In genomic region chrX:12583543-12583942, GRCh38 we compare ENCODE assay signal across 29 cellular contexts.
"Had no signal": no experiment of that assay in that cellular context is flagged by ENCODE, and none has a peak within 500 bp of the region (broad histone marks: within the 10 kb centered on the region; RNA-seq: fewer than 3 reads in every experiment).

No MANE protein-coding gene starts in this region.

- FAIRE-seq: frontal cortex had no signal

- H3K27me3 ChIP-seq: ascending aorta, cardiac muscle cell had no signal

- DNase-seq: activated CD4-positive, alpha-beta T cell treated with anti-CD3 and anti-CD28 coated beads for 1 hour; activated CD4-positive, alpha-beta T cell treated with anti-CD3 and anti-CD28 coated beads for 48 hours; activated CD4-positive, alpha-beta T cell treated with anti-CD3 and anti-CD28 coated beads, Interleukin-2, amount 50 U/mL, for 1 hour; activated CD4-positive, alpha-beta T cell treated with anti-CD3 and anti-CD28 coated beads, Interleukin-2, amount 50 U/mL, for 48 hours; activated CD8-positive, alpha-beta memory T cell treated with anti-CD3 and anti-CD28 coated beads for 24 hours; activated CD8-positive, alpha-beta T cell treated with anti-CD3 and anti-CD28 coated beads for 36 hours; activated effector memory CD4-positive, alpha-beta T cell treated with Interleukin-2 at 50 U/mL for 16 hours; activated naive CD4-positive, alpha-beta T cell; activated naive CD4-positive, alpha-beta T cell treated with anti-CD3 and anti-CD28 coated beads, Interleukin-2, amount 10 ng/mL, durations not matched to agents 7 days and 5 days; activated naive CD8-positive, alpha-beta T cell treated with anti-CD3 and anti-CD28 coated beads, Interleukin-2, amount 10 ng/mL, durations not matched to agents 7 days and 5 days; activated T-cell treated with anti-CD3 and anti-CD28 coated beads, Interleukin-2, amount 50 U/mL, for 4 hours; central memory CD4-positive, alpha-beta T cell; cerebellar nuclear complex; effector memory CD4-positive, alpha-beta T cell; endodermal cell; foreskin fibroblast; head of caudate nucleus; T-helper 1 cell; T-helper 17 cell; T1000 had no signal

- H3K9me3 ChIP-seq: ascending aorta, breast epithelium had no signal

- H3K4me1 ChIP-seq: ascending aorta, breast epithelium had no signal

- ATAC-seq: activated CD8-positive, alpha-beta T cell treated with anti-CD3 and anti-CD28 coated beads for 36 hours; activated naive CD4-positive, alpha-beta T cell treated with anti-CD3 and anti-CD28 coated beads, Interleukin-2, amount 50 U/mL, for 72 hours; activated T-cell treated with anti-CD3 and anti-CD28 coated beads, Interleukin-2, amount 50 U/mL, for 4 hours; activated T-helper 17 cell treated with anti-CD3 and anti-CD28 coated beads, Interleukin-2, amount 50 U/mL, for 72 hours; esophagus mucosa; T-helper 17 cell had no signal

- H3K36me3 ChIP-seq: ascending aorta, breast epithelium, cardiac muscle cell had no signal

- H3K27ac ChIP-seq: ascending aorta, breast epithelium, cardiac muscle cell, coronary artery, dorsolateral prefrontal cortex had no signal

- H3K4me3 ChIP-seq: ascending aorta, breast epithelium, cardiac muscle cell, coronary artery, dorsolateral prefrontal cortex had no signal
